In the genomic region with DNA sequence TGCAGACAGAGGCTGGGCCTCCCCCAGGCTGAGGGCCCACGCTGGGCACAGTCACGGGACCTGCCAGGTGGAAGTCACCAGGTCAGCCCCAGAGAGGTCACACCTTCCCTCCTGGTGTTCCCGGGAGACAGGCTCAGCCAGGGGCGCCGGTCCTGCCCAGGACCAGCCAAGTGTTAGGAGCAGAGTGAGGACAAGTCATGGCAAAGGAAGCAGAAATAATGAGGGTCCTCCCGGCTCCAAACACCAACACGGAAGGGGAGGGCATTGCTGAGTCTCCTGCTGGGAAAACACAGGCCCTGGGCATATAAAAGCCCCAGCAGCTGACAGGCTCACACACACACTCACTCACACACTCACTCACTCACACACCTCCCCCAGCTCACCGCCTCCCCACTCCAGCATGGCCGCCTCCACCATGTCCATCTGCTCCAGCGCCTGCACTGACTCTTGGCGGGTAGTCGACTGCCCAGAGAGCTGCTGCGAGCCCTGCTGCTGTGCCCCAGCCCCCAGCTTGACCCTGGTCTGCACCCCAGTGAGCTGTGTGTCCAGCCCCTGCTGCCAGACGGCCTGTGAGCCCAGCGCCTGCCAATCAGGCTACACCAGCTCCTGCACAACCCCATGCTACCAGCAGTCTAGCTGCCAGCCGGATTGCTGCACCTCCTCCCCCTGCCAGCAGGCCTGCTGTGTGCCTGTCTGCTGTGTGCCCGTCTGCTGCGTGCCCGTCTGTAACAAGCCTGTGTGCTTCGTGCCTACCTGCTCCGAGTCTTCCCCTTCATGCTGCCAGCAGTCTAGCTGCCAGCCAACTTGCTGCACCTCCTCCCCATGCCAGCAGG, we compare ENCODE assay signal across 26 cellular contexts. TPM values are rescaled to one million over a fixed set of nuclear protein-coding genes. Genes with fewer than 3 reads are reported as not detected.
DNase-seq lines count a peak whose midpoint lies in the region; ATAC-seq and TF ChIP-seq lines count a peak whose summit lies in the region.
"Had no signal": no experiment of that assay in that cellular context is flagged by ENCODE, and none has a peak within 500 bp of the region (broad histone marks: within the 10 kb centered on the region; RNA-seq: fewer than 3 reads in every experiment).

A gene with protein sequence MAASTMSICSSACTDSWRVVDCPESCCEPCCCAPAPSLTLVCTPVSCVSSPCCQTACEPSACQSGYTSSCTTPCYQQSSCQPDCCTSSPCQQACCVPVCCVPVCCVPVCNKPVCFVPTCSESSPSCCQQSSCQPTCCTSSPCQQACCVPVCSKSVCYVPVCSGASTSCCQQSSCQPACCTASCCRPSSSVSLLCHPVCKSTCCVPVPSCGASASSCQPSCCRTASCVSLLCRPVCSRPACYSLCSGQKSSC (plus strand): TSS at position 339 of the 833 bp plus-strand sequence. CDS start 62 bp downstream, at position 401.

- no peak for DNase-seq in activated naive CD4-positive, alpha-beta T cell treated with anti-CD3 and anti-CD28 coated beads, Interleukin-2, amount 10 ng/mL, durations not matched to agents 7 days and 5 days
- DNase-seq in NCI-H2227 treated with DMSO at 0.1 percent for 48 hours (lab: John Stamatoyannopoulos, UW): peak; percentile 80
- DNase-seq in glutamatergic neuron: peak; percentile 38
- DNase-seq in upper lobe of right lung: no peak
- DNase-seq in ACHN: no peak
- DNase-seq in Caco-2: no peak
- DNase-seq in stimulated activated naive CD4-positive, alpha-beta T cell (lab: John Stamatoyannopoulos, UW): no peak
- DNase-seq: CD4-positive, alpha-beta T cell; DMS79 treated with DMSO at 0.1 percent for 48 hours; Karpas-422; NCI-H1092; stimulated activated naive CD4-positive, alpha-beta T cell treated with Interleukin-2 at 50 U/mL for 16 hours; T1000; thyroid gland had no signal

- H3K36me3 ChIP-seq in upper lobe of right lung: no peaks in the 10 kb centered on the region
- H3K36me3 ChIP-seq in Caco-2 (ENCODE audit: control insufficient read depth, insufficient read depth, low read length): no peaks in the 10 kb centered on the region
- H3K36me3 ChIP-seq: thyroid gland had no signal

- intact Hi-C loops in upper lobe of right lung (cut with DNase I): no loop called here
- intact Hi-C loops in Caco-2 (cut with micrococcal nuclease; ENCODE audit: unreplicated experiment): no loop called here

- H3K4me1 ChIP-seq in upper lobe of right lung (no peaks in the 10 kb centered on the region), Caco-2 (no peaks in the 10 kb centered on the region)
- H3K4me1 ChIP-seq: thyroid gland had no signal

- POLR2A ChIA-PET in Caco-2 (lab: Charles Lee): no interaction called here

- CTCF ChIA-PET in activated naive CD4-positive, alpha-beta T cell treated with anti-CD3 and anti-CD28 coated beads, Interleukin-2, amount 10 ng/mL, durations not matched to agents 7 days and 5 days (lab: Charles Lee): no interaction called here
- CTCF ChIA-PET in Caco-2 (lab: Charles Lee): no interaction called here

- in situ Hi-C loops in ACHN (cut with HindIII; ENCODE audit: low pct_ligation_motif_present, low pct_unique_long_range_greater_than_20kb, low sequenced_read_pairs): no loop called here

- peaks cover 29% of the 10 kb centered on the region for H3K9me3 Mint-ChIP-seq in activated naive CD4-positive, alpha-beta T cell treated with anti-CD3 and anti-CD28 coated beads, Interleukin-2, amount 50 U/mL, for 24 hours
- H3K9me3 Mint-ChIP-seq in activated naive CD4-positive, alpha-beta T cell treated with anti-CD3 and anti-CD28 coated beads, Interleukin-2, amount 10 ng/mL, durations not matched to agents 7 days and 5 days: peaks cover 28% of the 10 kb centered on the region
- H3K9me3 Mint-ChIP-seq in glutamatergic neuron (ENCODE audit: unreplicated experiment): peaks cover 11% of the 10 kb centered on the region
- H3K9me3 Mint-ChIP-seq in Caco-2 (ENCODE audit: unreplicated experiment): peaks cover 40% of the 10 kb centered on the region

- no peaks in the 10 kb centered on the region for H3K4me1 Mint-ChIP-seq in activated naive CD4-positive, alpha-beta T cell treated with anti-CD3 and anti-CD28 coated beads, Interleukin-2, amount 50 U/mL, for 24 hours
- no peaks in the 10 kb centered on the region for H3K4me1 Mint-ChIP-seq in activated naive CD4-positive, alpha-beta T cell treated with anti-CD3 and anti-CD28 coated beads, Interleukin-2, amount 10 ng/mL, durations not matched to agents 7 days and 5 days
- H3K4me1 Mint-ChIP-seq in glutamatergic neuron (ENCODE audit: low read depth, unreplicated experiment): peaks cover 3% of the 10 kb centered on the region
- H3K4me1 Mint-ChIP-seq in Caco-2 (ENCODE audit: low read depth, unreplicated experiment): no peaks in the 10 kb centered on the region

- peak within 1 kb of the TSS; percentile 76 for H3K27ac Mint-ChIP-seq in activated naive CD4-positive, alpha-beta T cell treated with anti-CD3 and anti-CD28 coated beads, Interleukin-2, amount 50 U/mL, for 24 hours
- H3K27ac Mint-ChIP-seq in activated naive CD4-positive, alpha-beta T cell treated with anti-CD3 and anti-CD28 coated beads, Interleukin-2, amount 10 ng/mL, durations not matched to agents 7 days and 5 days: no peak within 1 kb of the TSS
- H3K27ac Mint-ChIP-seq in glutamatergic neuron (ENCODE audit: unreplicated experiment): peak within 1 kb of the TSS; percentile 67
- no peak within 1 kb of the TSS for H3K27ac Mint-ChIP-seq in Caco-2 (ENCODE audit: unreplicated experiment)
- H3K27ac Mint-ChIP-seq: activated naive CD8-positive, alpha-beta T cell; activated T-helper 1 cell treated with anti-CD3 and anti-CD28 coated beads, Interleukin-12 subunit alpha, Interleukin-12 subunit beta, Interleukin-2, Interleukin-4 antibody, amounts not matched to agents 30 ng/mL and 10 ng/mL and 1 ng/mL, durations not matched to agents 14 hours and 24 hours and 36 hours; CD4-positive, alpha-beta T cell; natural killer cell treated with Interleukin-12 subunit alpha and Interleukin-12 subunit beta and Interleukin-15 and Interleukin-18, amount 100 ng/mL, for 72 hours; progenitor cell of endocrine pancreas had no signal

- H3K27me3 Mint-ChIP-seq in activated naive CD4-positive, alpha-beta T cell treated with anti-CD3 and anti-CD28 coated beads, Interleukin-2, amount 50 U/mL, for 24 hours: no peaks in the 10 kb centered on the region
- H3K27me3 Mint-ChIP-seq in activated naive CD4-positive, alpha-beta T cell treated with anti-CD3 and anti-CD28 coated beads, Interleukin-2, amount 10 ng/mL, durations not matched to agents 7 days and 5 days: peaks cover 44% of the 10 kb centered on the region
- no peaks in the 10 kb centered on the region for H3K27me3 Mint-ChIP-seq in glutamatergic neuron (ENCODE audit: unreplicated experiment)
- peaks cover 12% of the 10 kb centered on the region for H3K27me3 Mint-ChIP-seq in Caco-2 (ENCODE audit: insufficient read depth, unreplicated experiment)
- H3K27me3 Mint-ChIP-seq: activated naive CD8-positive, alpha-beta T cell; CD4-positive, alpha-beta T cell had no signal

- peak; percentile 21 for ATAC-seq in upper lobe of right lung
- ATAC-seq: activated CD4-positive, CD25-positive, alpha-beta regulatory T cell treated with anti-CD3 and anti-CD28 coated beads, Interleukin-2, amount 50 U/mL, for 24 hours; natural killer cell treated with Interleukin-12 subunit alpha and Interleukin-12 subunit beta and Interleukin-15 and Interleukin-18, amount 100 ng/mL, for 72 hours; SK-N-SH treated with all-trans-retinoic acid at 6 μM for 48 hours had no signal

- peaks cover 5% of the 10 kb centered on the region for H3K36me3 Mint-ChIP-seq in activated naive CD4-positive, alpha-beta T cell treated with anti-CD3 and anti-CD28 coated beads, Interleukin-2, amount 50 U/mL, for 24 hours
- H3K36me3 Mint-ChIP-seq in activated naive CD4-positive, alpha-beta T cell treated with anti-CD3 and anti-CD28 coated beads, Interleukin-2, amount 10 ng/mL, durations not matched to agents 7 days and 5 days: peaks cover 3% of the 10 kb centered on the region
- H3K36me3 Mint-ChIP-seq in glutamatergic neuron (ENCODE audit: unreplicated experiment) (peaks cover 22% of the 10 kb centered on the region), Caco-2 (ENCODE audit: insufficient read depth, unreplicated experiment) (no peaks in the 10 kb centered on the region)

- H3K27me3 ChIP-seq in upper lobe of right lung: no peaks in the 10 kb centered on the region
- H3K27me3 ChIP-seq in Caco-2 (replicated peaks; ENCODE audit: control insufficient read depth, insufficient read depth, low read length): no peaks in the 10 kb centered on the region
- H3K27me3 ChIP-seq: thyroid gland had no signal

- H3K4me3 Mint-ChIP-seq in activated naive CD4-positive, alpha-beta T cell treated with anti-CD3 and anti-CD28 coated beads, Interleukin-2, amount 50 U/mL, for 24 hours: no peak within 1 kb of the TSS
- no peak within 1 kb of the TSS for H3K4me3 Mint-ChIP-seq in activated naive CD4-positive, alpha-beta T cell treated with anti-CD3 and anti-CD28 coated beads, Interleukin-2, amount 10 ng/mL, durations not matched to agents 7 days and 5 days
- H3K4me3 Mint-ChIP-seq in glutamatergic neuron (ENCODE audit: unreplicated experiment) (peak within 1 kb of the TSS; percentile 64), Caco-2 (ENCODE audit: unreplicated experiment) (no peak within 1 kb of the TSS)
- H3K4me3 Mint-ChIP-seq: activated naive CD8-positive, alpha-beta T cell; activated T-helper 1 cell treated with anti-CD3 and anti-CD28 coated beads, Interleukin-12 subunit alpha, Interleukin-12 subunit beta, Interleukin-2, Interleukin-4 antibody, amounts not matched to agents 30 ng/mL and 10 ng/mL and 1 ng/mL, durations not matched to agents 14 hours and 24 hours and 36 hours; CD4-positive, alpha-beta T cell; natural killer cell treated with Interleukin-12 subunit alpha and Interleukin-12 subunit beta and Interleukin-15 and Interleukin-18, amount 100 ng/mL, for 72 hours had no signal

- H3K9me3 ChIP-seq in upper lobe of right lung (no peaks in the 10 kb centered on the region), Caco-2 (peaks cover 8% of the 10 kb centered on the region)
- H3K9me3 ChIP-seq: thyroid gland had no signal

- TF ChIP-seq CTCF in glutamatergic neuron (IDR thresholded peaks at IDR 0.05; ENCODE audit: partially characterized antibody, unreplicated experiment): no peak
- no peak for TF ChIP-seq CTCF in upper lobe of right lung (IDR thresholded peaks at IDR 0.05)
- no peak for TF ChIP-seq CTCF in Caco-2 (IDR thresholded peaks at IDR 0.05; ENCODE audit: insufficient read depth in 1 of 2, low read depth in 1 of 2, low read length in 1 of 2, severe bottlenecking in 1 of 2, unreplicated experiment in 1 of 2)

- H3K27ac ChIP-seq in upper lobe of right lung: no peak within 1 kb of the TSS
- H3K27ac ChIP-seq: skin epidermis, thyroid gland had no signal

- no peak within 1 kb of the TSS for H3K4me3 ChIP-seq in upper lobe of right lung
- H3K4me3 ChIP-seq in Caco-2 (ENCODE audit: low read depth, low read length): no peak within 1 kb of the TSS
- H3K4me3 ChIP-seq: skin epidermis, thyroid gland had no signal

- BruUV-seq in Caco-2 (replicated peaks; lab: Mats Ljungman, UMichigan): no TSS peak

RNA-seq across cellular contexts. Expression of the gene that starts here (rescaled TPM):
- total RNA-seq in glutamatergic neuron (ENCODE audit: unreplicated experiment) (not detected), upper lobe of right lung (not detected), Caco-2 (2022) (not detected in 2 replicates)
- total RNA-seq: activated CD8-positive, alpha-beta memory T cell treated with anti-CD3 and anti-CD28 coated beads for 36 hours; activated T-helper 1 cell treated with anti-CD3 and anti-CD28 coated beads, Interleukin-12 subunit alpha, Interleukin-12 subunit beta, Interleukin-2, Interleukin-4 antibody, amounts not matched to agents 30 ng/mL and 10 ng/mL and 1 ng/mL, durations not matched to agents 14 hours and 24 hours and 36 hours; CD4-positive, alpha-beta T cell; HT-29; left lobe of liver; mesenteric fat pad; natural killer cell treated with Interleukin-12 subunit alpha and Interleukin-12 subunit beta and Interleukin-15 and Interleukin-18, amount 100 ng/mL, for 72 hours; progenitor cell of endocrine pancreas; thyroid gland had no signal

Comparison
In these comparisons a context has a peak if more than half of its experiments do, and no peak if none do; other contexts are left out.
1. H3K27ac Mint-ChIP-seq: peak in activated naive CD4-positive, alpha-beta T cell treated with anti-CD3 and anti-CD28 coated beads, Interleukin-2, amount 50 U/mL, for 24 hours (single experiment) and glutamatergic neuron (single experiment); none in activated naive CD4-positive, alpha-beta T cell treated with anti-CD3 and anti-CD28 coated beads, Interleukin-2, amount 10 ng/mL, durations not matched to agents 7 days and 5 days (single experiment) and Caco-2 (single experiment).
2. Peak in DNase-seq in glutamatergic neuron; RNA of the gene not detected or under 1 TPM.
3. Peak in ATAC-seq in upper lobe of right lung; RNA of the gene not detected or under 1 TPM.